In genomic region chr3:100703865-100704264, GRCh38 we compare ENCODE assay signal across 4 cellular contexts.
"Had no signal": no experiment of that assay in that cellular context is flagged by ENCODE, and none has a peak within 500 bp of the region (broad histone marks: within the 10 kb centered on the region; RNA-seq: fewer than 3 reads in every experiment).

No MANE protein-coding gene starts in this region.

- H3K4me2 ChIP-seq: GM23338 had no signal

- ATAC-seq: GM23338 had no signal

- H2AFZ ChIP-seq: GM23338 had no signal

- DNase-seq: H9, HCEC 1CT, IMR-90 had no signal

- H3K4me3 ChIP-seq: GM23338 had no signal
